In the genomic region with DNA sequence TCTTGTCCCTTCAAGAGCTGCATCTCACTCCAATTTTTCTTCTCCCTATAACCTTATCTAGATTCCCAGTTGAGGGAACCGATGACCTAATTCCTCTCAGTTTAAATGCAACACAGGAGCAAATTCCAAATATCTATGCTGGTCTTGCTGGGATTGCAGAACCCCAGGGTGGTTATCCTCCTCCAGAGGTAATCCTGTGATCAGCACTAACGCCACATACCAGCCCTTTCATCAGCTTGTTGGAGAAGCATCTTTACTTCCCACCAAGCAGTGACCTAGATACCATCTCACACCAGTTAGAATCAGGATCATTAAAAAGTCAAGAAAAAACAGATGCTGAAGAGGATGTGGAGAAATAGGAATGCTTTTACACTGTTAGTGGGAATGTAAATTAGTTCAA, we compare ENCODE assay signal across 20 cellular contexts. TPM values are rescaled to one million over a fixed set of nuclear protein-coding genes. Genes with fewer than 3 reads are reported as not detected.
"Had no signal": no experiment of that assay in that cellular context is flagged by ENCODE, and none has a peak within 500 bp of the region (broad histone marks: within the 10 kb centered on the region; RNA-seq: fewer than 3 reads in every experiment).

No MANE protein-coding gene starts in this region.

- DNase-seq: activated CD4-positive, alpha-beta T cell treated with anti-CD3 and anti-CD28 coated beads for 48 hours; activated CD4-positive, CD25-positive, alpha-beta regulatory T cell; activated CD8-positive, alpha-beta memory T cell treated with anti-CD3 and anti-CD28 coated beads for 24 hours; activated CD8-positive, alpha-beta memory T cell treated with anti-CD3 and anti-CD28 coated beads, Interleukin-2, amount 50 U/mL, for 48 hours; effector CD8-positive, alpha-beta T cell; heart right ventricle; left ventricle myocardium superior; mesenchymal stem cell; naive thymus-derived CD4-positive, alpha-beta T cell; right lobe of liver; stimulated activated CD4-positive, alpha-beta T cell treated with anti-CD3 and anti-CD28 coated beads, Interleukin-4, amount 100 ng/mL, for 1 hour; T1000; upper lobe of right lung had no signal

- H3K36me3 ChIP-seq: ascending aorta, breast epithelium, esophagus muscularis mucosa, right lobe of liver, SJSA1, upper lobe of right lung had no signal

- H3K27me3 ChIP-seq: ascending aorta, breast epithelium, esophagus muscularis mucosa, heart right ventricle, right lobe of liver, SJSA1, upper lobe of right lung had no signal

- H3K27me3 Mint-ChIP-seq: naive thymus-derived CD4-positive, alpha-beta T cell had no signal

- H3K27ac ChIP-seq: ascending aorta, breast epithelium, esophagus muscularis mucosa, heart right ventricle, parathyroid adenoma, right lobe of liver, SJSA1, upper lobe of right lung had no signal

- H3K9me3 ChIP-seq: ascending aorta, breast epithelium, esophagus muscularis mucosa, right lobe of liver, SJSA1, upper lobe of right lung had no signal

- H3K4me3 ChIP-seq: ascending aorta, breast epithelium, esophagus muscularis mucosa, heart right ventricle, right lobe of liver, SJSA1, smooth muscle cell, upper lobe of right lung had no signal

- ATAC-seq: heart right ventricle; left ventricle myocardium superior; naive thymus-derived CD4-positive, alpha-beta T cell; right lobe of liver; upper lobe of right lung had no signal

- H3K9me3 Mint-ChIP-seq: activated T-helper 1 cell treated with anti-CD3 and anti-CD28 coated beads, Interleukin-12 subunit alpha, Interleukin-12 subunit beta, Interleukin-2, Interleukin-4 antibody, amounts not matched to agents 30 ng/mL and 10 ng/mL and 1 ng/mL, durations not matched to agents 14 hours and 24 hours and 36 hours had no signal

- H3K4me3 Mint-ChIP-seq: activated T-helper 1 cell treated with anti-CD3 and anti-CD28 coated beads, Interleukin-12 subunit alpha, Interleukin-12 subunit beta, Interleukin-2, Interleukin-4 antibody, amounts not matched to agents 30 ng/mL and 10 ng/mL and 1 ng/mL, durations not matched to agents 14 hours and 24 hours and 36 hours had no signal

- H3K4me1 ChIP-seq: ascending aorta, breast epithelium, esophagus muscularis mucosa, heart right ventricle, parathyroid adenoma, right lobe of liver, SJSA1, upper lobe of right lung had no signal

RNA-seq across cellular contexts. Expression of a gene that starts 52.4 kb away (rescaled TPM):
- total RNA-seq: SJSA1 had no signal
